Comparison of ENCODE assay signal across 22 cellular contexts in genomic region chr10:11015371-11015934, GRCh38. TPM values are rescaled to one million over a fixed set of nuclear protein-coding genes. Genes with fewer than 3 reads are reported as not detected.
A peak's percentile ranks its signal among the peaks of the same experiment; 100 is the strongest.
DNase-seq lines count a peak whose midpoint lies in the region; ATAC-seq and TF ChIP-seq lines count a peak whose summit lies in the region.
"Had no signal": no experiment of that assay in that cellular context is flagged by ENCODE, and none has a peak within 500 bp of the region (broad histone marks: within the 10 kb centered on the region; RNA-seq: fewer than 3 reads in every experiment).

No MANE protein-coding gene starts in this region.

- POLR2A ChIA-PET in HEK293 (lab: Yijun Ruan, JAX) = interaction anchor here (0.8 kb wide), 1 partner anchor 311 kb away, joined by 3 read pairs; no protein-coding TSS in a partner anchor

- no peak for TF ChIP-seq POLR2A in Peyer's patch (IDR thresholded peaks at IDR 0.05)

- H3K4me3 ChIP-seq in HEK293 (ENCODE audit: low read depth, low read length) = no peak overlapping the region
- no peak overlapping the region for H3K4me3 ChIP-seq in mucosa of rectum (ENCODE audit: low read length in 2 of 2)
- no peak overlapping the region for H3K4me3 ChIP-seq in Peyer's patch
- H3K4me3 ChIP-seq: K562 had no signal

- H3K27ac ChIP-seq in HEK293 (ENCODE audit: extremely low read depth, low read depth, low read length) = no peak overlapping the region
- peak overlapping the region; percentile 54 for H3K27ac ChIP-seq in cingulate gyrus (ENCODE audit: low read depth, low read length)
- H3K27ac ChIP-seq in mucosa of rectum (ENCODE audit: low read depth in 2 of 2, low read length in 2 of 2) = peak overlapping the region; percentile 65 to 71
- peak overlapping the region; percentile 14 for H3K27ac ChIP-seq in temporal lobe (ENCODE audit: low read depth, low read length)
- H3K27ac ChIP-seq in Peyer's patch = peak overlapping the region in 1 of 4 donors; percentile 3
- H3K27ac ChIP-seq: neutrophil had no signal

- no peak for TF ChIP-seq CTCF in HEK293 (tag by site-specific recombination; IDR thresholded peaks at IDR 0.05)
- no peak for TF ChIP-seq CTCF in Peyer's patch (IDR thresholded peaks at IDR 0.05)

- H3K27me3 ChIP-seq in mucosa of rectum (ENCODE audit: control insufficient read depth in 2 of 2, insufficient read depth in 2 of 2, low read length in 2 of 2) = no peaks in the 10 kb centered on the region
- no peaks in the 10 kb centered on the region for H3K27me3 ChIP-seq in Peyer's patch

- no peak overlapping the region for H3K9ac ChIP-seq in mucosa of rectum (ENCODE audit: low read depth in 1 of 2, low read length in 2 of 2)

- peaks cover 30% of the 10 kb centered on the region for H3K4me1 ChIP-seq in HEK293 (ENCODE audit: control insufficient read depth, insufficient read depth, low read length)
- peaks cover 16 to 18% of the 10 kb centered on the region in 2 donors for H3K4me1 ChIP-seq in mucosa of rectum (ENCODE audit: control insufficient read depth in 2 of 2, insufficient read depth in 2 of 2, low read length in 2 of 2)
- peaks cover 0 to 8% (median 3%) of the 10 kb centered on the region in 4 donors for H3K4me1 ChIP-seq in Peyer's patch

- no peak for DNase-seq in activated CD4-positive, CD25-positive, alpha-beta regulatory T cell (lab: John Stamatoyannopoulos, UW)
- no peak for DNase-seq in Peyer's patch
- DNase-seq: activated CD8-positive, alpha-beta T cell treated with anti-CD3 and anti-CD28 coated beads for 36 hours; activated T-cell treated with anti-CD3 and anti-CD28 coated beads, Interleukin-2, amount 50 U/mL, for 4 hours; AML-193; immature natural killer cell; mesendoderm; NCI-H2081 treated with DMSO at 0.1 percent for 48 hours; SIG-M5; stimulated activated CD4-positive, alpha-beta T cell treated with anti-CD3 and anti-CD28 coated beads, Interleukin-1b, Interleukin-23, amount 100 ng/mL, for 48 hours; stimulated activated naive CD8-positive, alpha-beta T cell treated with anti-CD3 and anti-CD28 coated beads, Interleukin-15, amount 100 ng/mL, for 72 hours; T-helper 2 cell had no signal

- H3K36me3 ChIP-seq in HEK293 (ENCODE audit: control insufficient read depth in 2 of 2, insufficient read depth in 1 of 2, low read length in 2 of 2) (no peaks in the 10 kb centered on the region), mucosa of rectum (ENCODE audit: control insufficient read depth in 2 of 2, insufficient read depth in 2 of 2, low read length in 2 of 2) (no peaks in the 10 kb centered on the region), Peyer's patch (no peaks in the 10 kb centered on the region)
- H3K36me3 ChIP-seq: neutrophil had no signal

- ATAC-seq in GM21367 (IDR thresholded peaks at IDR 0.05; ENCODE audit: unreplicated experiment) = no peak
- ATAC-seq: activated CD8-positive, alpha-beta T cell treated with anti-CD3 and anti-CD28 coated beads for 36 hours; activated naive CD4-positive, alpha-beta T cell treated with anti-CD3 and anti-CD28 coated beads, Interleukin-2, amount 50 U/mL, for 72 hours; activated T-cell treated with anti-CD3 and anti-CD28 coated beads, Interleukin-2, amount 50 U/mL, for 4 hours; esophagus mucosa; HCT116; K562; stimulated activated naive CD8-positive, alpha-beta T cell treated with anti-CD3 and anti-CD28 coated beads, Interleukin-15, amount 100 ng/mL, for 72 hours had no signal

- H3K9me3 ChIP-seq in HEK293 (ENCODE audit: control insufficient read depth, insufficient read depth, low read depth, low read length) (no peaks in the 10 kb centered on the region), mucosa of rectum (ENCODE audit: control insufficient read depth in 2 of 2, low read length in 2 of 2) (no peaks in the 10 kb centered on the region), Peyer's patch (no peaks in the 10 kb centered on the region)
- H3K9me3 ChIP-seq: neutrophil had no signal

- CTCF ChIA-PET in HEK293 (lab: Yijun Ruan, JAX) = interaction anchor here (0.9 to 1.3 kb wide), 3 partner anchors 8 to 1683 kb away, joined by 3 to 4 read pairs (median 3); no protein-coding TSS in a partner anchor

TF ChIP-seq in HEK293, 187 proteins besides CTCF, POLR2A, EP300 and RAD21:
- TF ChIP-seq ZNF580 (tag by site-specific recombination; IDR thresholded peaks at IDR 0.05) = no peak
- TF ChIP-seq YY1 (tag by site-specific recombination; IDR thresholded peaks at IDR 0.05) = no peak
- TF ChIP-seq SP3 (tag by site-specific recombination; IDR thresholded peaks at IDR 0.05) = no peak
- TF ChIP-seq SETDB1 (IDR thresholded peaks at IDR 0.05; ENCODE audit: insufficient read length, low read length) = no peak
- peak; percentile 61; the same call in 1 of the 2 replicates for TF ChIP-seq ZNF664 (tag by site-specific recombination; IDR thresholded peaks at IDR 0.05)
- no peak for TF ChIP-seq ZFP41 (tag by site-specific recombination; IDR thresholded peaks at IDR 0.05; ENCODE audit: borderline replicate concordance)
- TF ChIP-seq OSR2 (tag by site-specific recombination; IDR thresholded peaks at IDR 0.05) = peak; percentile 59
TF ChIP-seq in HEK293: peak in this region for 2.

RNA-seq across cellular contexts. Expression of gene CELF2, which starts 2.2 kb away (rescaled TPM):
- total RNA-seq in temporal lobe (129 TPM), Peyer's patch (100 to 1,000 TPM in 1 of 4 donors, 10 to 100 TPM in 3; 20.5 to 110 (median 40.7) TPM)
